Comparison of ENCODE assay signal across 18 cellular contexts in the genomic region with DNA sequence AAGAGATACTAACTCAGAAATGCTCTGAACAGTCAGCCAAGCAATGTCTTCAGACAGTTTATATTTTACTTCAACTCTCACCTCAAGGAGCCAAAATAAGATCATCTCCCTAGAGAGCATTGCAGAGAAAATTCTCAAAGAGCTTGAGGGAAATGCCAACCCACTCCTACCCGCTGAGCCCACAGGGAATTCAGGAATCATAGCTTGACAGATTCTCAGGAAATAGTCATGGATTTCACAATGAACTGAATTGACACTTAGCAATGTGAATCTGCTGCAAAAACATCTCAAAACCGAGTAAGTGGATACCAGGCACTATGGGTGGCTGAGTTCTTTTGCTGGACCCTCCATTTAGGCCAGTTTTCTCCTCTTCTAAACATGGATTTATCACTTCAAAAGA. TPM values are rescaled to one million over a fixed set of nuclear protein-coding genes. Genes with fewer than 3 reads are reported as not detected.
DNase-seq lines count a peak whose midpoint lies in the region; ATAC-seq and TF ChIP-seq lines count a peak whose summit lies in the region.
"Had no signal": no experiment of that assay in that cellular context is flagged by ENCODE, and none has a peak within 500 bp of the region (broad histone marks: within the 10 kb centered on the region; RNA-seq: fewer than 3 reads in every experiment).

No MANE protein-coding gene starts in this region.

- POLR2A ChIA-PET in MCF 10A (lab: Yijun Ruan, JAX): interaction anchor here (1.1 kb wide), 1 partner anchor 173 kb away, joined by 3 read pairs; no protein-coding TSS in a partner anchor

- H3K4me1 Mint-ChIP-seq in MCF 10A (ENCODE audit: insufficient read depth, unreplicated experiment): peaks cover 5% of the 10 kb centered on the region
- H3K4me1 Mint-ChIP-seq: CD14-positive monocyte had no signal

- ATAC-seq in HG03460 (IDR thresholded peaks at IDR 0.05; ENCODE audit: unreplicated experiment): no peak

- H2BK5ac ChIP-seq in mesenchymal stem cell (ENCODE audit: low read depth, low read length, poor library complexity, severe bottlenecking): no peak overlapping the region

- no peak overlapping the region for H3K14ac ChIP-seq in mesenchymal stem cell (ENCODE audit: low read length in 2 of 2)

- no peak overlapping the region for H3K18ac ChIP-seq in mesenchymal stem cell (ENCODE audit: low read depth in 1 of 2, low read length in 2 of 2)

- intact Hi-C loops in MCF 10A (cut with micrococcal nuclease) (no loop called here), mammary epithelial cell (cut with micrococcal nuclease) (no loop called here)

- H3K9ac ChIP-seq in mammary epithelial cell (ENCODE audit: insufficient read depth, low read length) (no peak overlapping the region), mesenchymal stem cell (ENCODE audit: low read length) (peak overlapping the region; percentile 42), subcutaneous abdominal adipose tissue (ENCODE audit: low read length in 5 of 5) (peak overlapping the region in 2 of 5 donors; percentile 72 to 98)

- H3K36me3 ChIP-seq in mammary epithelial cell (ENCODE audit: insufficient read depth, low read length) (no peaks in the 10 kb centered on the region), mesenchymal stem cell (ENCODE audit: control insufficient read depth in 1 of 2, insufficient read depth in 2 of 2, low read depth in 1 of 2, low read length in 2 of 2) (no peaks in the 10 kb centered on the region), subcutaneous abdominal adipose tissue (ENCODE audit: control insufficient read depth in 5 of 5, insufficient read depth in 5 of 5, low read length in 5 of 5) (no peaks in the 10 kb centered on the region)

- no peak overlapping the region for H3K4me3 Mint-ChIP-seq in MCF 10A (ENCODE audit: unreplicated experiment)
- H3K4me3 Mint-ChIP-seq: CD14-positive monocyte, H9 had no signal

- DNase-seq in MCF 10A (ENCODE audit: unreplicated experiment) (peak; percentile 32), mammary epithelial cell (no peak), choroid plexus epithelial cell (ENCODE audit: low read depth) (peak; percentile 55), mesenchymal stem cell (no peak), DMS153 treated with DMSO at 0.1 percent for 48 hours (lab: John Stamatoyannopoulos, UW; ENCODE audit: unreplicated experiment) (no peak), RPMI8226 (no peak)
- DNase-seq: H9, NCI-H1417 treated with DMSO at 0.1 percent for 48 hours, NCI-H2029, NCI-H2171 treated with DMSO at 0.1 percent for 48 hours, NCI-H82 had no signal

- WGBS in mammary epithelial cell (ENCODE audit: low coverage, missing lambda C conversion rate): 17% methylated on average over 2 of the region's 2 CpGs
- 77% methylated on average over 2 of the region's 2 CpGs for WGBS in mesenchymal stem cell

- H2AK5ac ChIP-seq in mesenchymal stem cell (ENCODE audit: low read length, severe bottlenecking): no peak overlapping the region

- no peak overlapping the region for H3K23ac ChIP-seq in mesenchymal stem cell (ENCODE audit: low read length in 2 of 2)

- no peaks in the 10 kb centered on the region for H3K36me3 Mint-ChIP-seq in MCF 10A (ENCODE audit: insufficient read depth, unreplicated experiment)
- H3K36me3 Mint-ChIP-seq: CD14-positive monocyte had no signal

- H2BK12ac ChIP-seq in mesenchymal stem cell (ENCODE audit: low read length in 2 of 2): no peak overlapping the region

- TF ChIP-seq CTCF in MCF 10A (IDR thresholded peaks at IDR 0.05; ENCODE audit: unreplicated experiment): no peak
- no peak for TF ChIP-seq CTCF in mammary epithelial cell (conservative IDR thresholded peaks at IDR 0.05 in 1 of 2, IDR thresholded peaks at IDR 0.05 in 1 of 2; ENCODE audit: extremely low read depth in 1 of 2, insufficient read depth in 1 of 2, low read depth in 1 of 2, low read length in 2 of 2)
- TF ChIP-seq CTCF in choroid plexus epithelial cell (conservative IDR thresholded peaks at IDR 0.05; ENCODE audit: low read depth, low read length): no peak

- no peaks in the 10 kb centered on the region for H3K9me3 Mint-ChIP-seq in MCF 10A (ENCODE audit: unreplicated experiment)

- H3K4ac ChIP-seq in mesenchymal stem cell (ENCODE audit: low read depth in 1 of 2, low read length in 2 of 2): no peak overlapping the region

- H4K91ac ChIP-seq in mesenchymal stem cell (ENCODE audit: low read length): no peak overlapping the region

- no peaks in the 10 kb centered on the region for H3K79me1 ChIP-seq in mesenchymal stem cell (replicated peaks; ENCODE audit: low read length, poor library complexity, severe bottlenecking)

- dilution Hi-C loops in mammary epithelial cell (cut with HindIII; ENCODE audit: low sequenced_read_pairs): no loop called here

- no peak overlapping the region for H2BK15ac ChIP-seq in mesenchymal stem cell (ENCODE audit: low read depth, poor library complexity, severe bottlenecking)

- H4K8ac ChIP-seq in mesenchymal stem cell (ENCODE audit: low read length): no peak overlapping the region

- H3K27me3 ChIP-seq in mammary epithelial cell (ENCODE audit: insufficient read depth, low read length) (no peaks in the 10 kb centered on the region), mesenchymal stem cell (ENCODE audit: control insufficient read depth in 1 of 2, insufficient read depth in 1 of 2, low read length in 2 of 2) (peaks cover 0 to 8% of the 10 kb centered on the region in 2 experiments), subcutaneous abdominal adipose tissue (ENCODE audit: control insufficient read depth in 5 of 5, insufficient read depth in 4 of 5, low read length in 5 of 5) (peaks cover 0 to 3% (median 0%) of the 10 kb centered on the region in 5 donors)

- in situ Hi-C loops in mammary epithelial cell (cut with MboI; ENCODE audit: low sequenced_read_pairs in 2 of 2): no loop called here

- H3K79me2 ChIP-seq in mammary epithelial cell (ENCODE audit: insufficient read depth, low read length): no peaks in the 10 kb centered on the region

- H3K4me1 ChIP-seq in mammary epithelial cell (ENCODE audit: insufficient read depth, low read length): no peaks in the 10 kb centered on the region
- no peaks in the 10 kb centered on the region for H3K4me1 ChIP-seq in mesenchymal stem cell (ENCODE audit: control insufficient read depth, insufficient read depth, low read depth, low read length)
- H3K4me1 ChIP-seq in subcutaneous abdominal adipose tissue (ENCODE audit: control insufficient read depth in 5 of 5, insufficient read depth in 5 of 5, low read length in 5 of 5): peaks cover 3 to 17% (median 10%) of the 10 kb centered on the region in 5 donors

- H3K4me3 ChIP-seq in mammary epithelial cell (replicated peaks in 1 of 3; ENCODE audit: insufficient read depth in 1 of 3, low read depth in 2 of 3, low read length in 3 of 3) (no peak overlapping the region), choroid plexus epithelial cell (ENCODE audit: low read depth, low read length) (no peak overlapping the region), mesenchymal stem cell (ENCODE audit: insufficient read depth in 1 of 2, low read depth in 1 of 2, low read length in 2 of 2) (no peak overlapping the region), subcutaneous abdominal adipose tissue (ENCODE audit: low read depth in 1 of 5, low read length in 5 of 5) (no peak overlapping the region)
- H3K4me3 ChIP-seq: PC-9 had no signal

- H2BK120ac ChIP-seq in mesenchymal stem cell (ENCODE audit: low read depth, low read length): no peak overlapping the region

- H4K20me1 ChIP-seq in mammary epithelial cell (ENCODE audit: insufficient read depth, low read length): no peaks in the 10 kb centered on the region

- CTCF ChIA-PET in MCF 10A (lab: Yijun Ruan, JAX) (interaction anchor here (0.5 to 1.2 kb wide), 7 partner anchors 11 to 380 kb away, joined by 3 to 5 read pairs (median 4); no protein-coding TSS in a partner anchor), mammary epithelial cell (lab: Charles Lee; ENCODE audit: low non-redundant PET) (no interaction called here)

- H3K9me3 ChIP-seq in mammary epithelial cell (replicated peaks; ENCODE audit: insufficient read depth, low read length) (no peaks in the 10 kb centered on the region), mesenchymal stem cell (ENCODE audit: control insufficient read depth, low read length) (no peaks in the 10 kb centered on the region), subcutaneous abdominal adipose tissue (ENCODE audit: control insufficient read depth in 5 of 5, low read length in 5 of 5) (no peaks in the 10 kb centered on the region)

- H2AFZ ChIP-seq in mammary epithelial cell (ENCODE audit: low read depth, low read length) (no peak overlapping the region), mesenchymal stem cell (ENCODE audit: low read depth, low read length) (no peak overlapping the region)
- H2AFZ ChIP-seq: PC-9 had no signal

- peaks cover 17% of the 10 kb centered on the region for H3K27me3 Mint-ChIP-seq in MCF 10A (ENCODE audit: insufficient read depth, unreplicated experiment)

- H3K4me2 ChIP-seq in mammary epithelial cell (ENCODE audit: insufficient read depth, low read depth, low read length): no peak overlapping the region
- H3K4me2 ChIP-seq in mesenchymal stem cell (ENCODE audit: low read length, poor library complexity, severe bottlenecking): no peak overlapping the region
- H3K4me2 ChIP-seq: PC-9 had no signal

- H3K27ac Mint-ChIP-seq in MCF 10A (ENCODE audit: low read depth, unreplicated experiment): no peak overlapping the region
- H3K27ac Mint-ChIP-seq: CD14-positive monocyte, H9 had no signal

- BruUV-seq in MCF 10A (replicated peaks; lab: Mats Ljungman, UMichigan) (no TSS peak), mammary epithelial cell (replicated peaks; lab: Mats Ljungman, UMichigan) (no TSS peak)

- H3K27ac ChIP-seq in mammary epithelial cell (ENCODE audit: insufficient read depth, low read depth, low read length) (no peak overlapping the region), mesenchymal stem cell (ENCODE audit: low read length, poor library complexity, severe bottlenecking) (no peak overlapping the region), subcutaneous abdominal adipose tissue (ENCODE audit: low read depth, low read length) (peak overlapping the region; percentile 96)
- H3K27ac ChIP-seq: 22Rv1, PC-9 had no signal

RNA-seq across cellular contexts. Expression of a gene that starts 9.8 kb away (rescaled TPM):
- total RNA-seq in MCF 10A (2022) (0.93 and 1.0 TPM in 2 replicates), mammary epithelial cell (under 1 TPM; 0.50 to 0.68 TPM)
- 0.10 TPM for polyA plus RNA-seq in mammary epithelial cell
- not detected for polyA minus RNA-seq in mammary epithelial cell
- 1.6 TPM for polyA plus RNA-seq in mesenchymal stem cell (2013, experiment 1 of 2)
- polyA plus RNA-seq in mesenchymal stem cell (2013, experiment 2 of 2): 2.0 TPM
- total RNA-seq: NCI-H460, PC-9, SK-MEL-5 had no signal
- polyA plus RNA-seq: CD14-positive monocyte had no signal

RNA-seq across cellular contexts. Expression of a gene that starts 44.3 kb away (rescaled TPM):
- total RNA-seq in MCF 10A (2022) (24.7 and 31.6 TPM in 2 replicates), mammary epithelial cell (10 to 100 TPM; 15.5 to 18.1 TPM)
- polyA plus RNA-seq in mammary epithelial cell: 21.3 TPM
- polyA minus RNA-seq in mammary epithelial cell: 5.3 TPM
- 13.6 TPM for polyA plus RNA-seq in mesenchymal stem cell (2013, experiment 1 of 2)
- 13.5 TPM for polyA plus RNA-seq in mesenchymal stem cell (2013, experiment 2 of 2)

Comparison
In these comparisons a context has a peak if more than half of its experiments do, and no peak if none do; other contexts are left out.
1. DNase-seq: peak in MCF 10A (single experiment) and choroid plexus epithelial cell (single experiment); none in mammary epithelial cell (single experiment), mesenchymal stem cell (single experiment), DMS153 treated with DMSO at 0.1 percent for 48 hours (single experiment) and RPMI8226 (single experiment).